In the genomic region with DNA sequence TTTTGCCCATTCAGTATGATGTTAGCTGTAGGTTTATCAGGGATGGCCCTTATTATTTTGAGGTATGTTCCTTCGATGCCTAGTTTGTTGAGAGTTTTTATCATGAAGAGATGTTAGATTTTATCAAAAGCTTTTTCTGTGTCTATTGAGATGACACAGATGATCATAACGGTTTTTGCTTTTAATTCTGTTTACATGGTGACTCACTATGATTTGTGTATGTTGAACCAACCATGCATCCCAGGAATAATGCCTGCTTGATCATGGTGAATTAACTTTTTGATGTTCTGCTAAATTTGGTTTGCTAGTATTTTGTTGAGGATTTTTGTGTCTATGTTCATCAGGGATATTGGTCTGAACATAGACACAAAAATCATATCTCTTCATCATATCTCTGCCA, we compare ENCODE assay signal across 19 cellular contexts. TPM values are rescaled to one million over a fixed set of nuclear protein-coding genes. Genes with fewer than 3 reads are reported as not detected.
DNase-seq lines count a peak whose midpoint lies in the region; ATAC-seq, FAIRE-seq and TF ChIP-seq lines count a peak whose summit lies in the region.
"Had no signal": no experiment of that assay in that cellular context is flagged by ENCODE, and none has a peak within 500 bp of the region (broad histone marks: within the 10 kb centered on the region; RNA-seq: fewer than 3 reads in every experiment).

No MANE protein-coding gene starts in this region.

- no peak overlapping the region for H3K9ac ChIP-seq in PC-3 (ENCODE audit: low read length)
- H3K9ac ChIP-seq: GM23248 had no signal

- BruUV-seq in PC-3 (replicated peaks; lab: Mats Ljungman, UMichigan) = no TSS peak

- no peaks in the 10 kb centered on the region for H3K9me3 Mint-ChIP-seq in activated T-helper 17 cell treated with anti-CD3 and anti-CD28 coated beads, Interleukin-2, amount 50 U/mL, for 72 hours

- no peaks in the 10 kb centered on the region for H3K36me3 ChIP-seq in PC-3 (ENCODE audit: low read depth, low read length)

- H3K27ac ChIP-seq in PC-3 (ENCODE audit: low read length) = no peak overlapping the region
- H3K27ac ChIP-seq: GM23248 had no signal

- peak; percentile 97 for ATAC-seq in PC-3
- ATAC-seq in activated T-helper 17 cell treated with anti-CD3 and anti-CD28 coated beads, Interleukin-2, amount 50 U/mL, for 72 hours (replicated peaks) = no peak
- ATAC-seq: GM12878, HCT116 had no signal

- CTCF ChIA-PET in PC-3 (lab: Charles Lee) = no interaction called here

- no peak for FAIRE-seq in RCC 7860 (lab: Jason Lieb, UNC)
- FAIRE-seq: G401.6, GM12878, GM19239, H1 had no signal

- no peak overlapping the region for H3K4me2 ChIP-seq in PC-3 (ENCODE audit: low read length)

- H3K79me2 ChIP-seq in PC-3 (ENCODE audit: low read length) = no peaks in the 10 kb centered on the region

- H3K4me3 Mint-ChIP-seq in activated T-helper 17 cell treated with anti-CD3 and anti-CD28 coated beads, Interleukin-2, amount 50 U/mL, for 72 hours = no peak overlapping the region
- H3K4me3 Mint-ChIP-seq: CD4-positive, alpha-beta memory T cell had no signal

- H3K27me3 Mint-ChIP-seq in activated T-helper 17 cell treated with anti-CD3 and anti-CD28 coated beads, Interleukin-2, amount 50 U/mL, for 72 hours = peaks cover 35% of the 10 kb centered on the region

- intact Hi-C loops in PC-3 (cut with micrococcal nuclease) = no loop called here

- no peaks in the 10 kb centered on the region for H4K20me1 ChIP-seq in PC-3 (ENCODE audit: low read length)

- no peaks in the 10 kb centered on the region for H3K27me3 ChIP-seq in PC-3 (ENCODE audit: low read length)

- no peaks in the 10 kb centered on the region for H3K4me1 Mint-ChIP-seq in activated T-helper 17 cell treated with anti-CD3 and anti-CD28 coated beads, Interleukin-2, amount 50 U/mL, for 72 hours
- H3K4me1 Mint-ChIP-seq: CD4-positive, alpha-beta memory T cell had no signal

- TF ChIP-seq CTCF in PC-3 (conservative IDR thresholded peaks at IDR 0.05; ENCODE audit: low read depth, low read length) = no peak
- no peak for TF ChIP-seq CTCF in fibroblast of mammary gland (conservative IDR thresholded peaks at IDR 0.05; ENCODE audit: control insufficient read depth, insufficient read depth, low read depth, low read length)

- H3F3A ChIP-seq in PC-3 (ENCODE audit: low read length, unreplicated experiment) = no peaks in the 10 kb centered on the region

- POLR2A ChIA-PET in PC-3 (lab: Charles Lee; ENCODE audit: unreplicated experiment) = no interaction called here

- H3K36me3 Mint-ChIP-seq in activated T-helper 17 cell treated with anti-CD3 and anti-CD28 coated beads, Interleukin-2, amount 50 U/mL, for 72 hours (ENCODE audit: low read depth) = no peaks in the 10 kb centered on the region
- H3K36me3 Mint-ChIP-seq: CD4-positive, alpha-beta memory T cell had no signal

- H3K27ac Mint-ChIP-seq in activated T-helper 17 cell treated with anti-CD3 and anti-CD28 coated beads, Interleukin-2, amount 50 U/mL, for 72 hours = no peak overlapping the region
- H3K27ac Mint-ChIP-seq: CD4-positive, alpha-beta memory T cell had no signal

- H3K4me3 ChIP-seq in PC-3 (ENCODE audit: low read length) (no peak overlapping the region), fibroblast of mammary gland (ENCODE audit: control insufficient read depth, low read depth, low read length) (no peak overlapping the region)
- H3K4me3 ChIP-seq: GM12878, GM23248 had no signal

- no peak overlapping the region for H2AFZ ChIP-seq in PC-3 (ENCODE audit: low read length)
- H2AFZ ChIP-seq: GM23248 had no signal

- H3K9me3 ChIP-seq in PC-3 (ENCODE audit: low read length) = no peaks in the 10 kb centered on the region

- peak; percentile 16 for DNase-seq in LHCN-M2 (ENCODE audit: low read depth)
- peak; percentile 42 for DNase-seq in PC-3
- DNase-seq in fibroblast of mammary gland (ENCODE audit: low read depth) = peak; percentile 48
- no peak for DNase-seq in NCI-H1092 (lab: John Stamatoyannopoulos, UW)
- DNase-seq in RCC 7860 (ENCODE audit: low spot score) = no peak
- DNase-seq: C1 segment of cervical spinal cord; Calu3; CD4-positive, alpha-beta memory T cell; COR-L47; DMS53; DMS79 treated with DMSO at 0.1 percent for 48 hours; GM23248; H7 had no signal

- H3K9me2 ChIP-seq in PC-3 (replicated peaks; ENCODE audit: low read length) = no peaks in the 10 kb centered on the region

- peaks cover 4% of the 10 kb centered on the region; the same call in 1 of the 2 replicates for H3K4me1 ChIP-seq in PC-3 (ENCODE audit: insufficient read depth, low read length)

RNA-seq across cellular contexts. Expression of a gene that starts 8.3 kb away (rescaled TPM):
- total RNA-seq in LHCN-M2 (2014; rRNA removed) (1.5 TPM in 2 replicates), PC-3 (2014; rRNA removed) (5.1 and 7.7 TPM in 2 replicates)
- polyA plus RNA-seq in LHCN-M2 (2012) = 0.41 TPM
- under 1 TPM in 1 of 2 donors, not detected in 1; 0.24 TPM for total RNA-seq in activated T-helper 17 cell treated with anti-CD3 and anti-CD28 coated beads, Interleukin-2, amount 50 U/mL, for 72 hours
- total RNA-seq: CD4-positive, alpha-beta memory T cell; GM23248 had no signal
- polyA plus RNA-seq: CD4-positive, alpha-beta memory T cell; GM23248 had no signal

Comparison
In these comparisons a context has a peak if more than half of its experiments do, and no peak if none do; other contexts are left out.
1. DNase-seq: peak in LHCN-M2 (single experiment), PC-3 (single experiment) and fibroblast of mammary gland (single experiment); none in NCI-H1092 (single experiment) and RCC 7860 (single experiment).